ENCODE assay signal across 12 cellular contexts in the genomic region with DNA sequence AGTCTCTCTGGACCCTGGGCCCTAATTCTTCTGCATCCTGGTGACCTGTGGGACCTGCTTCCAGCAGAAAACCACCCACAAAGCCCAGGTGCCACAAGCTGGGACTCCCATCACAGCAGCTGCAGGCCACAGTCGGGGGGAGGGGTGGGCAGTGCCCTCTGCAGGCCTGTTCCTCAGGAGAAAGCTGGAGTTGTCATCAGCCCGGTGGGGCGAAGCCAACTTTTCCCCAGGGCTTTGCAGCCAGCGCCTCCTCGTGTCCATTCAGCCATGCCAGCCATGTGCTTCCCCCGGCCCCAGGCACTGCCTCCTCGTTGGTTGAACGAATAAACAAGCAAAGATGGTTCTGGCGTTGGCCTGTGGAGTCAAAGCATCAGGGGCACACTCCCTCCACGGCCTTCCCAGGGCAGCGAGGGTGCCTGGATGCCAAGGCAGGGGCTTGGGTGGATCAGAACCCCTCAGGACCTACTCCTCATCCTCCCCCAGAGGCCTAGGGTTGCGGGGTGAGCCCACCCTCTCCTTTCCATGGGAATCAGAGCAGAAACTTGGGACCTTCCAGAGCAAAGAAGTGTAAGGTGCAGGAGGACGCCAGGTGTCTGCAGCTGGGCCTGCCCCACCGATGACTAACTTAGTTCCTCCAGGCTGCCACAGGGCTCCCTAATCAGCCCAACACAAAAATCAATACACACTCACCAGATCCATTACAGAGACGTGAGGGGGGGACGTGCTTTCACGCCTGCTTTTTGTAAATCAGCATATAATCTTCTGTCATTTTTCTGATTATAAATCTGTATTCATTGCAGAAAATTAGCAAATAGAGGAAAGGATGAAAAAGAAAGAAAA.
A peak's percentile ranks its signal among the peaks of the same experiment; 100 is the strongest.
DNase-seq lines count a peak whose midpoint lies in the region; ATAC-seq and TF ChIP-seq lines count a peak whose summit lies in the region.
"Had no signal": no experiment of that assay in that cellular context is flagged by ENCODE, and none has a peak within 500 bp of the region (broad histone marks: within the 10 kb centered on the region; RNA-seq: fewer than 3 reads in every experiment).

No MANE protein-coding gene starts in this region.

- H3K27ac ChIP-seq in right atrium auricular region, result no peak overlapping the region

- intact Hi-C loops in left cardiac atrium (cut with DNase I), result no loop called here

- no peak for TF ChIP-seq CTCF in right atrium auricular region (IDR thresholded peaks at IDR 0.05)

- peak; percentile 52 for DNase-seq in right atrium auricular region (ENCODE audit: low spot score)
- DNase-seq in left cardiac atrium, result no peak
- peak; percentile 22 for DNase-seq in RPMI8226
- peak; percentile 27 for DNase-seq in medulla oblongata (ENCODE audit: extremely low spot score)
- no peak for DNase-seq in NCI-H187 treated with DMSO at 0.1 percent for 48 hours (lab: John Stamatoyannopoulos, UW)
- no peak for DNase-seq in DMS153 (lab: John Stamatoyannopoulos, UW)
- DNase-seq: HCEC 1CT, T1000, trophoblast cell had no signal

- H3K27me3 ChIP-seq in right atrium auricular region, result no peaks in the 10 kb centered on the region

- ATAC-seq in left cardiac atrium (no peak), GM21786 (IDR thresholded peaks at IDR 0.05; ENCODE audit: unreplicated experiment) (no peak), HG03045 (IDR thresholded peaks at IDR 0.05; ENCODE audit: unreplicated experiment) (no peak)
- ATAC-seq: activated naive CD4-positive, alpha-beta T cell treated with anti-CD3 and anti-CD28 coated beads, Interleukin-2, amount 50 U/mL, for 72 hours had no signal

- H3K4me1 ChIP-seq in right atrium auricular region, result no peaks in the 10 kb centered on the region

- H3K36me3 ChIP-seq in right atrium auricular region, result no peaks in the 10 kb centered on the region

- no peak overlapping the region for H3K4me3 ChIP-seq in right atrium auricular region

- H3K9me3 ChIP-seq in right atrium auricular region, result peaks cover 0 to 10% of the 10 kb centered on the region in 2 donors

Comparison
In these comparisons a context has a peak if more than half of its experiments do, and no peak if none do; other contexts are left out.
1. DNase-seq: peak in right atrium auricular region (single experiment), RPMI8226 (single experiment) and medulla oblongata (single experiment); none in left cardiac atrium (single experiment), NCI-H187 treated with DMSO at 0.1 percent for 48 hours (single experiment) and DMS153 (single experiment).